24 cellular contexts compared by ENCODE assay signal in the genomic region with DNA sequence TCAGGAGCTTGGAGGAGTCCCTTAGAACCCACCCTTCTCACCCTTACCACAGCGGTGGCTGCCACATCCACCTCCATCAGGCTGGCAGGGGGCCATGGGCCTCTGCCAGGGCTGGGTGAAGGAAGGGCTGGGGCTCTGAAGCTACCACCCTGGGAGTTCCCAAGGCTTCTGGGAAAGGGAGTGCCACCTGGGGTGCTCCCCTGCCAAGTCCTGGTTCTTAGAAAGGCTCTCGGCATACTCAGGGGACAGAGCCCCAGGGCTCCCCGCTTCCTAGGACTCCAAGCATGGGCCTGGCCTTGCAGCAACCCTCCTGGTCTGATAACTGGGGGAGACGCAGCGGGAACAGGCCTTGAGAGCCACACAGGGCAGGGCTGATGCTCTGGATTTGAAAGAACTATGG. TPM values are rescaled to one million over a fixed set of nuclear protein-coding genes. Genes with fewer than 3 reads are reported as not detected.
DNase-seq lines count a peak whose midpoint lies in the region; TF ChIP-seq lines count a peak whose summit lies in the region.
"Had no signal": no experiment of that assay in that cellular context is flagged by ENCODE, and none has a peak within 500 bp of the region (broad histone marks: within the 10 kb centered on the region; RNA-seq: fewer than 3 reads in every experiment).

No MANE protein-coding gene starts in this region.

- H4K20me1 ChIP-seq in osteoblast (ENCODE audit: insufficient read depth, low read length), result no peaks in the 10 kb centered on the region

- H3K4me2 ChIP-seq in osteoblast (ENCODE audit: insufficient read depth, low read length), result no peak overlapping the region

- no peak overlapping the region for H3K9ac ChIP-seq in HUES48 (ENCODE audit: low read depth, low read length)
- H3K9ac ChIP-seq in iPS-18a (ENCODE audit: low read length), result peak overlapping the region; percentile 65

- DNase-seq in COR-L47 (lab: John Stamatoyannopoulos, UW) (peak; percentile 63), osteoblast (ENCODE audit: insufficient read length, low spot score, missing footprints) (peak; percentile 84), AG08395 (ENCODE audit: low spot score) (no peak), T1000 (lab: John Stamatoyannopoulos, UW) (no peak), NCI-H1048 (lab: John Stamatoyannopoulos, UW) (no peak)
- DNase-seq: activated CD4-positive, alpha-beta T cell treated with anti-CD3 and anti-CD28 coated beads, Interleukin-2, amount 50 U/mL, for 4 hours; activated CD8-positive, alpha-beta memory T cell treated with anti-CD3 and anti-CD28 coated beads, Interleukin-2, amount 50 U/mL, for 48 hours; activated effector memory CD4-positive, alpha-beta T cell treated with anti-CD3 and anti-CD28 coated beads, Interleukin-2, amount 50 U/mL, for 16 hours; activated naive CD8-positive, alpha-beta T cell treated with anti-CD3 and anti-CD28 coated beads, Interleukin-2, amount 50 U/mL, for 24 hours; KBM-7; naive B cell; stimulated activated CD4-positive, alpha-beta T cell treated with anti-CD3 and anti-CD28 coated beads, Interleukin-2, amount 100 ng/mL, for 24 hours; stimulated activated naive CD4-positive, alpha-beta T cell; tibial artery had no signal

- H3K4me1 ChIP-seq in HUES48 (ENCODE audit: control insufficient read depth, insufficient read depth, low read length) (peaks cover 17% of the 10 kb centered on the region; the same call in 1 of the 2 replicates), iPS-18a (ENCODE audit: control insufficient read depth, low read depth, low read length) (peaks cover 19% of the 10 kb centered on the region), osteoblast (ENCODE audit: insufficient read depth, low read length) (no peaks in the 10 kb centered on the region)
- H3K4me1 ChIP-seq: Peyer's patch, SJSA1 had no signal

- H3K4me3 ChIP-seq in HUES48 (ENCODE audit: low read depth, low read length) (no peak overlapping the region), iPS-18a (ENCODE audit: low read length) (peak overlapping the region; percentile 68), osteoblast (ENCODE audit: insufficient read depth, low read length) (no peak overlapping the region)
- H3K4me3 ChIP-seq: coronary artery, heart left ventricle, Peyer's patch, SJSA1, tibial artery had no signal

- H2AFZ ChIP-seq in osteoblast (ENCODE audit: low read length), result no peak overlapping the region

- H3K36me3 ChIP-seq in HUES48 (ENCODE audit: control insufficient read depth, insufficient read depth, low read length) (peaks cover 16% of the 10 kb centered on the region), iPS-18a (ENCODE audit: control insufficient read depth, low read depth, low read length) (peaks cover 13% of the 10 kb centered on the region), osteoblast (ENCODE audit: insufficient read depth, low read length) (no peaks in the 10 kb centered on the region)
- H3K36me3 ChIP-seq: brain microvascular endothelial cell, heart left ventricle, Peyer's patch, SJSA1, tibial artery had no signal

- H3K27ac ChIP-seq in HUES48 (ENCODE audit: low read depth, low read length) (peak overlapping the region; percentile 47), iPS-18a (ENCODE audit: low read length) (peak overlapping the region; percentile 37), osteoblast (ENCODE audit: low read depth, low read length) (no peak overlapping the region)
- H3K27ac ChIP-seq: brain microvascular endothelial cell, coronary artery, heart left ventricle, Peyer's patch, SJSA1, tibial artery had no signal

- H3K79me2 ChIP-seq in osteoblast (ENCODE audit: insufficient read depth, low read length), result no peaks in the 10 kb centered on the region

- no peak for TF ChIP-seq CTCF in osteoblast (IDR thresholded peaks at IDR 0.05; ENCODE audit: extremely low read depth, low read depth, low read length)

- H3K9me3 ChIP-seq in HUES48 (ENCODE audit: control insufficient read depth, insufficient read depth, low read length), result no peaks in the 10 kb centered on the region
- H3K9me3 ChIP-seq in iPS-18a (ENCODE audit: control insufficient read depth, low read depth, low read length), result no peaks in the 10 kb centered on the region
- no peaks in the 10 kb centered on the region for H3K9me3 ChIP-seq in osteoblast (ENCODE audit: low read depth, low read length)
- H3K9me3 ChIP-seq: Peyer's patch, tibial artery had no signal

- no peaks in the 10 kb centered on the region for H3K27me3 ChIP-seq in HUES48 (ENCODE audit: control insufficient read depth, insufficient read depth, low read length)
- H3K27me3 ChIP-seq in iPS-18a (ENCODE audit: control insufficient read depth, insufficient read depth, low read length), result no peaks in the 10 kb centered on the region
- peaks cover 37% of the 10 kb centered on the region for H3K27me3 ChIP-seq in osteoblast (ENCODE audit: insufficient read depth, low read length)
- H3K27me3 ChIP-seq: brain microvascular endothelial cell, Peyer's patch, SJSA1 had no signal

RNA-seq across cellular contexts. Expression of gene PLA2G3, which starts 0.4 kb away (rescaled TPM):
- 0.29 and 0.36 TPM in 2 replicates for total RNA-seq in osteoblast
- total RNA-seq: heart left ventricle; Peyer's patch; posterior vena cava; SJSA1; skeletal muscle tissue; T-helper 2 cell treated with Interferon-gamma antibody and Interleukin-4, amounts not matched to agents 100 ng/mL and 5 ng/mL, for 36 hours had no signal

RNA-seq across cellular contexts. Expression of gene INPP5J, which starts 18.0 kb away (rescaled TPM):
- under 0.01 and 0.36 TPM in 2 replicates for total RNA-seq in osteoblast
- total RNA-seq: skeletal muscle tissue; T-helper 2 cell treated with Interferon-gamma antibody and Interleukin-4, amounts not matched to agents 100 ng/mL and 5 ng/mL, for 36 hours had no signal

RNA-seq across cellular contexts. Expression of gene RNF185, which starts 19.2 kb away (rescaled TPM):
- 48.0 and 51.8 TPM in 2 replicates for total RNA-seq in osteoblast

RNA-seq across cellular contexts. Expression of gene SELENOM, which starts 33.4 kb away (rescaled TPM):
- 140 and 157 TPM in 2 replicates for total RNA-seq in osteoblast

RNA-seq across cellular contexts. Expression of gene SMTN, which starts 59.6 kb away (rescaled TPM):
- total RNA-seq in osteoblast, result 30.6 and 31.5 TPM in 2 replicates

Comparison
In these comparisons a context has a peak if more than half of its experiments do, and no peak if none do; other contexts are left out.
1. DNase-seq: peak in COR-L47 (single experiment) and osteoblast (single experiment); none in AG08395 (single experiment), T1000 (single experiment) and NCI-H1048 (single experiment).